Comparison of ENCODE assay signal across 2 cellular contexts in genomic region chr5:142568271-142568995, GRCh38.
TF ChIP-seq lines count a peak whose summit lies in the region.

No MANE protein-coding gene starts in this region.

TF ChIP-seq in SK-N-SH, 30 proteins besides CTCF, POLR2A, EP300 and RAD21 (continued from another document):
- TF ChIP-seq REST (IDR thresholded peaks at IDR 0.05; ENCODE audit: low read depth, low read length) = no peak
- no peak for TF ChIP-seq ZBTB33 (IDR thresholded peaks at IDR 0.05; ENCODE audit: borderline replicate concordance, low read depth)
- TF ChIP-seq SIN3A (IDR thresholded peaks at IDR 0.05; ENCODE audit: borderline replicate concordance, low read depth, low read length) = no peak
- no peak for TF ChIP-seq MXI1 (IDR thresholded peaks at IDR 0.05; ENCODE audit: low read depth, low read length)
- no peak for TF ChIP-seq PBX3 (IDR thresholded peaks at IDR 0.05)
- no peak for TF ChIP-seq POLR2AphosphoS5 (IDR thresholded peaks at IDR 0.05; ENCODE audit: low read depth, low read length)
- TF ChIP-seq GABPA (IDR thresholded peaks at IDR 0.05; ENCODE audit: low read depth) = no peak
- no peak for TF ChIP-seq NRF1 (IDR thresholded peaks at IDR 0.05; ENCODE audit: low read depth, low read length)
- no peak for TF ChIP-seq SMC3 (IDR thresholded peaks at IDR 0.05; ENCODE audit: low read depth, low read length)
- TF ChIP-seq MEF2A (IDR thresholded peaks at IDR 0.05; ENCODE audit: borderline replicate concordance, low read depth) = no peak
- no peak for TF ChIP-seq RCOR1 (IDR thresholded peaks at IDR 0.05; ENCODE audit: low read length)

TF ChIP-seq in SK-N-SH treated with all-trans-retinoic acid at 6 μM for 48 hours, 23 proteins besides CTCF, POLR2A, EP300 and RAD21 (continued from another document):
- TF ChIP-seq OSR1 (CRISPR knock-in tag; IDR thresholded peaks at IDR 0.05) (no peak), ESRRG (CRISPR knock-in tag; IDR thresholded peaks at IDR 0.05) (no peak), ZNF8 (CRISPR knock-in tag; IDR thresholded peaks at IDR 0.05) (no peak)
